In genomic region chr2:98412751-98413445, GRCh38 we compare ENCODE assay signal across 8 cellular contexts. TPM values are rescaled to one million over a fixed set of nuclear protein-coding genes. Genes with fewer than 3 reads are reported as not detected.
A peak's percentile ranks its signal among the peaks of the same experiment; 100 is the strongest.
DNase-seq lines count a peak whose midpoint lies in the region; ATAC-seq and TF ChIP-seq lines count a peak whose summit lies in the region.

No MANE protein-coding gene starts in this region.

- peaks cover 19% of the 10 kb centered on the region for H3K27me3 Mint-ChIP-seq in osteocyte (ENCODE audit: unreplicated experiment)

- DNase-seq in AG08395 (ENCODE audit: low spot score), result peak; percentile 65
- DNase-seq in HT-29 (ENCODE audit: low spot score), result peak; percentile 89
- DNase-seq in OCI-M1 (lab: John Stamatoyannopoulos, UW), result peak; percentile 92
- DNase-seq in activated T-cell treated with anti-CD3 and anti-CD28 coated beads for 24 hours (ENCODE audit: low read depth), result peak; percentile 61
- DNase-seq in fibroblast of peridontal ligament (ENCODE audit: extremely low read depth), result peak; percentile 73
- no peak for DNase-seq in osteocyte (ENCODE audit: extremely low spot score, unreplicated experiment)

- H3K27ac Mint-ChIP-seq in osteocyte (ENCODE audit: unreplicated experiment), result no peak overlapping the region

- peak; percentile 53 for ATAC-seq in GM18519 (IDR thresholded peaks at IDR 0.05; ENCODE audit: low FRiP score, unreplicated experiment)
- ATAC-seq in GM18873 (IDR thresholded peaks at IDR 0.05; ENCODE audit: low FRiP score, unreplicated experiment), result no peak

- TF ChIP-seq CTCF in osteocyte (IDR thresholded peaks at IDR 0.05), result peak; percentile 74

- H3K9me3 Mint-ChIP-seq in osteocyte (ENCODE audit: unreplicated experiment), result peaks cover 6% of the 10 kb centered on the region

- peaks cover 4% of the 10 kb centered on the region for H3K4me1 Mint-ChIP-seq in osteocyte (ENCODE audit: unreplicated experiment)

- no peaks in the 10 kb centered on the region for H3K36me3 Mint-ChIP-seq in osteocyte (ENCODE audit: unreplicated experiment)

- no peak overlapping the region for H3K4me3 Mint-ChIP-seq in osteocyte (ENCODE audit: unreplicated experiment)

RNA-seq across cellular contexts. Expression of gene INPP4A, which starts 31.8 kb away (rescaled TPM):
- 9.9 and 11.5 TPM in 2 replicates for total RNA-seq in HT-29 (2014; rRNA removed; shearing (Covaris generic))
- 31.4 and 31.5 TPM in 2 replicates for total RNA-seq in osteocyte
